In the genomic region with DNA sequence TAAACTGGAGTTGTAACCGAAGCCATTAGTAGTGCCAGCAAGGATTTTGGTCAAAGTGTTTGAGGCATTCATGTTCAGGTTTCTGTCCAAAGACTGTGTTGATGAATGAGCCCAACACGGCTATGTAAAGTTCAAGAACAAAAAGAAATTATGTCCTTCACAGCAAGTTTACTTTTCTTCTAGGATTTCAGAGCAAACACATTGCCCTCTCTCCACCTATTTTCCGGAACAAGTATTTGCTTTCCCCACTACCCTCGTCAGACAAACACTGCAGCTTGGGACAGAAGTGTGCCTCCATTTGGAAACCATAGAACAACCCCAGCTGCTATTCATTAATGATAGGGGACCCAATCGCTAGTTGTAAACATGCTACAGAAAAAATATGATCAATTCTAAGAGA, we compare ENCODE assay signal across 20 cellular contexts.
DNase-seq lines count a peak whose midpoint lies in the region; TF ChIP-seq lines count a peak whose summit lies in the region.
"Had no signal": no experiment of that assay in that cellular context is flagged by ENCODE, and none has a peak within 500 bp of the region (broad histone marks: within the 10 kb centered on the region; RNA-seq: fewer than 3 reads in every experiment).

No MANE protein-coding gene starts in this region.

- no peaks in the 10 kb centered on the region for H3K9me2 ChIP-seq in GM23248 (ENCODE audit: insufficient read depth)

- H3K27me3 ChIP-seq in ACC112 (ENCODE audit: insufficient read depth, low read length) (no peaks in the 10 kb centered on the region), GM23248 (replicated peaks; ENCODE audit: insufficient read depth) (no peaks in the 10 kb centered on the region)
- H3K27me3 ChIP-seq: BE2C, tibial nerve had no signal

- H3K36me3 Mint-ChIP-seq in brain, result no peaks in the 10 kb centered on the region
- H3K36me3 Mint-ChIP-seq in nephron progenitor cell (ENCODE audit: low read depth), result no peaks in the 10 kb centered on the region

- H2AFZ ChIP-seq in ACC112 (ENCODE audit: low read length, unreplicated experiment) (peak overlapping the region; percentile 16), GM23248 (peak overlapping the region; percentile 58)

- H3K4me3 Mint-ChIP-seq in brain (peak overlapping the region in 2 of 5 experiments; percentile 11 to 56), nephron progenitor cell (peak overlapping the region; percentile 18)

- peak overlapping the region in 3 of 5 experiments; percentile 41 to 87 (median 65) for H3K27ac Mint-ChIP-seq in brain
- peak overlapping the region; percentile 97 for H3K27ac Mint-ChIP-seq in nephron progenitor cell

- peak overlapping the region; percentile 77 for H3K4me2 ChIP-seq in GM23248 (ENCODE audit: unreplicated experiment)

- peaks cover 36% of the 10 kb centered on the region for H3F3A ChIP-seq in GM23248 (ENCODE audit: insufficient read depth)

- H4K20me1 ChIP-seq in GM23248 (ENCODE audit: insufficient read depth), result no peaks in the 10 kb centered on the region

- H3K27me3 Mint-ChIP-seq in brain, result no peaks in the 10 kb centered on the region
- no peaks in the 10 kb centered on the region for H3K27me3 Mint-ChIP-seq in nephron progenitor cell (ENCODE audit: low read depth, poor library complexity)

- H3K79me2 ChIP-seq in ACC112 (ENCODE audit: control insufficient read depth, insufficient read depth, low read length, unreplicated experiment), result no peaks in the 10 kb centered on the region
- H3K79me2 ChIP-seq in GM23248 (ENCODE audit: insufficient read depth), result no peaks in the 10 kb centered on the region

- in situ Hi-C loops in GM23248 (cut with MboI), result no loop called here

- no peak for DNase-seq in GM23248
- no peak for DNase-seq in nephron progenitor cell
- DNase-seq in effector CD8-positive, alpha-beta T cell (lab: John Stamatoyannopoulos, UW), result no peak
- DNase-seq in SK-N-DZ (ENCODE audit: low spot score), result no peak
- no peak for DNase-seq in globus pallidus (ENCODE audit: low spot score)
- no peak for DNase-seq in NCI-H2107 (lab: John Stamatoyannopoulos, UW)
- DNase-seq: activated effector memory CD4-positive, alpha-beta T cell treated with Interleukin-2 at 50 U/mL for 16 hours; amygdala; BE2C; cortex of kidney; GDM1; glutamatergic neuron; midbrain; NCI-H526 treated with DMSO at 0.1 percent for 48 hours; nucleus accumbens; small intestine had no signal

- H3K36me3 ChIP-seq in ACC112 (ENCODE audit: insufficient read depth, low read length) (no peaks in the 10 kb centered on the region), GM23248 (ENCODE audit: low read depth) (no peaks in the 10 kb centered on the region)
- H3K36me3 ChIP-seq: BE2C, tibial nerve had no signal

- peaks cover 30% of the 10 kb centered on the region for H3K4me1 ChIP-seq in ACC112 (ENCODE audit: control insufficient read depth, insufficient read depth, low read length, unreplicated experiment)
- H3K4me1 ChIP-seq in GM23248 (ENCODE audit: insufficient read depth), result peaks cover 63% of the 10 kb centered on the region
- H3K4me1 ChIP-seq: BE2C had no signal

- H3K4me3 ChIP-seq in ACC112 (ENCODE audit: low read depth, low read length) (no peak overlapping the region), GM23248 (peak overlapping the region; percentile 26)
- H3K4me3 ChIP-seq: tibial nerve had no signal

- TF ChIP-seq CTCF in brain (conservative IDR thresholded peaks at IDR 0.05) (no peak), nephron progenitor cell (IDR thresholded peaks at IDR 0.05) (no peak)

- H3K9ac ChIP-seq in GM23248, result peak overlapping the region; percentile 9; the same call in 1 of the 2 replicates

- H3K9me3 Mint-ChIP-seq in brain (peaks cover 0 to 1% (median 0%) of the 10 kb centered on the region in 5 experiments), nephron progenitor cell (no peaks in the 10 kb centered on the region)

- H3K4me1 Mint-ChIP-seq in brain (peaks cover 38% of the 10 kb centered on the region), nephron progenitor cell (peaks cover 39% of the 10 kb centered on the region)

- no peaks in the 10 kb centered on the region for H3K9me3 ChIP-seq in GM23248 (ENCODE audit: low read depth)
- H3K9me3 ChIP-seq: BE2C, tibial nerve had no signal

- 16 to 23% methylated on average over 5 of the region's 5 CpGs for WGBS in GM23248 (ENCODE audit: low coverage in 1 of 2, low lambda C conversion rate in 2 of 2, missing lambda C conversion rate in 2 of 2), 2 experiments

- H3K27ac ChIP-seq in ACC112 (ENCODE audit: low read depth, low read length) (peak overlapping the region; percentile 1; the same call in 1 of the 2 replicates), GM23248 (peak overlapping the region; percentile 65)
- H3K27ac ChIP-seq: VCaP had no signal
